ENCODE assay signal across 21 cellular contexts in genomic region chrX:125291124-125291523, GRCh38. TPM values are rescaled to one million over a fixed set of nuclear protein-coding genes. Genes with fewer than 3 reads are reported as not detected.
DNase-seq lines count a peak whose midpoint lies in the region; ATAC-seq, FAIRE-seq and TF ChIP-seq lines count a peak whose summit lies in the region.
"Had no signal": no experiment of that assay in that cellular context is flagged by ENCODE, and none has a peak within 500 bp of the region (broad histone marks: within the 10 kb centered on the region; RNA-seq: fewer than 3 reads in every experiment).

No MANE protein-coding gene starts in this region.

- TF ChIP-seq RAD21 in A549 (conservative IDR thresholded peaks at IDR 0.05 in 1 of 2, IDR thresholded peaks at IDR 0.05 in 1 of 2) = no peak

- intact Hi-C loops in PC-3 (cut with micrococcal nuclease) = loop anchor here (2.0 to 10.0 kb wide), 2 partner anchors 40 to 86 kb away; no protein-coding TSS in a partner anchor
- intact Hi-C loops in pancreas (cut with DNase I) = no loop called here

- no peaks in the 10 kb centered on the region for H3K27me3 ChIP-seq in PC-3 (ENCODE audit: low read length)
- no peaks in the 10 kb centered on the region for H3K27me3 ChIP-seq in pancreas

- no peak overlapping the region for H3K4me3 Mint-ChIP-seq in immature natural killer cell
- H3K4me3 Mint-ChIP-seq: CD14-positive monocyte; CD4-positive, alpha-beta memory T cell; HFFc6; IgD-negative memory B cell had no signal

- peaks cover 0 to under 1% (median 0%) of the 10 kb centered on the region in 3 donors for H3K27me3 Mint-ChIP-seq in immature natural killer cell (ENCODE audit: low read depth in 3 of 3)
- H3K27me3 Mint-ChIP-seq: CD4-positive, alpha-beta memory T cell; IgD-negative memory B cell had no signal

- no peak for DNase-seq in A549 (ENCODE audit: low read depth in 1 of 2, low spot score in 1 of 2)
- DNase-seq in DMS53 (lab: John Stamatoyannopoulos, UW) = peak; percentile 13
- DNase-seq in PC-3 = peak; percentile 36
- no peak for DNase-seq in pancreas
- DNase-seq in immature natural killer cell = no peak
- DNase-seq: CD4-positive, alpha-beta memory T cell; DMS153; DND-41; EL; GOT3; H7; HFFc6 had no signal

- H3K9ac ChIP-seq in PC-3 (ENCODE audit: low read length) = no peak overlapping the region
- H3K9ac ChIP-seq: BLaER1 had no signal

- peaks cover 0 to 1% (median 0%) of the 10 kb centered on the region in 6 donors for H3K9me3 Mint-ChIP-seq in immature natural killer cell
- H3K9me3 Mint-ChIP-seq: CD4-positive, alpha-beta memory T cell; HFFc6; IgD-negative memory B cell had no signal

- no peaks in the 10 kb centered on the region for H3K79me2 ChIP-seq in PC-3 (ENCODE audit: low read length)

- H3K27ac Mint-ChIP-seq in immature natural killer cell = no peak overlapping the region
- H3K27ac Mint-ChIP-seq: CD14-positive monocyte; CD4-positive, alpha-beta memory T cell; HFFc6; IgD-negative memory B cell had no signal

- POLR2A ChIA-PET in A549 (lab: Yijun Ruan, JAX) = no interaction called here
- POLR2A ChIA-PET in PC-3 (lab: Charles Lee; ENCODE audit: unreplicated experiment) = no interaction called here

- FAIRE-seq in A549 (lab: Jason Lieb, UNC) (no peak), pancreas (lab: Jason Lieb, UNC) (peak; percentile 45)
- FAIRE-seq: A204.1, GM12878, HTR-8/SVneo had no signal

- no peaks in the 10 kb centered on the region for H3K4me1 Mint-ChIP-seq in immature natural killer cell

- CTCF ChIA-PET in A549 (lab: Yijun Ruan, JAX) (no interaction called here), PC-3 (lab: Charles Lee) (no interaction called here)

- no peaks in the 10 kb centered on the region for H3K9me2 ChIP-seq in PC-3 (replicated peaks; ENCODE audit: low read length)

- H3K36me3 ChIP-seq in PC-3 (ENCODE audit: low read depth, low read length) = no peaks in the 10 kb centered on the region
- H3K36me3 ChIP-seq in pancreas = no peaks in the 10 kb centered on the region
- H3K36me3 ChIP-seq: BLaER1 had no signal

- H3F3A ChIP-seq in PC-3 (ENCODE audit: low read length, unreplicated experiment) = peaks cover 3% of the 10 kb centered on the region

- no peak for TF ChIP-seq EP300 in A549 (IDR thresholded peaks at IDR 0.05)

- no peaks in the 10 kb centered on the region for H3K36me3 Mint-ChIP-seq in immature natural killer cell
- H3K36me3 Mint-ChIP-seq: CD14-positive monocyte; CD4-positive, alpha-beta memory T cell; IgD-negative memory B cell had no signal

- H3K4me3 ChIP-seq in A549 = no peak overlapping the region
- H3K4me3 ChIP-seq in PC-3 (ENCODE audit: low read length) = no peak overlapping the region
- H3K4me3 ChIP-seq in pancreas = no peak overlapping the region
- H3K4me3 ChIP-seq: BLaER1, GM12878 had no signal

- no peak for ATAC-seq in A549
- ATAC-seq in PC-3 = no peak
- no peak for ATAC-seq in pancreas
- ATAC-seq in SK-N-SH treated with all-trans-retinoic acid at 6 μM for 48 hours = no peak
- ATAC-seq: GM12878, HCT116 had no signal

- H3K27ac ChIP-seq in A549 = no peak overlapping the region
- H3K27ac ChIP-seq in PC-3 (ENCODE audit: low read length) = peak overlapping the region; percentile 47
- no peak overlapping the region for H3K27ac ChIP-seq in pancreas
- H3K27ac ChIP-seq: BLaER1 had no signal

- BruUV-seq in PC-3 (replicated peaks; lab: Mats Ljungman, UMichigan) = no TSS peak

- TF ChIP-seq POLR2A in A549 (IDR thresholded peaks at IDR 0.05; ENCODE audit: low read length) = no peak

- H4K20me1 ChIP-seq in PC-3 (ENCODE audit: low read length) = no peaks in the 10 kb centered on the region
- H4K20me1 ChIP-seq: BLaER1 had no signal

- H3K9me3 ChIP-seq in A549 = no peaks in the 10 kb centered on the region
- H3K9me3 ChIP-seq in PC-3 (ENCODE audit: low read length) = no peaks in the 10 kb centered on the region
- H3K9me3 ChIP-seq in pancreas = no peaks in the 10 kb centered on the region
- H3K9me3 ChIP-seq: BLaER1 had no signal

- no peak for TF ChIP-seq CTCF in A549 (IDR thresholded peaks at IDR 0.05)
- TF ChIP-seq CTCF in PC-3 (conservative IDR thresholded peaks at IDR 0.05; ENCODE audit: low read depth, low read length) = no peak
- no peak for TF ChIP-seq CTCF in pancreas (IDR thresholded peaks at IDR 0.05)

- H3K4me2 ChIP-seq in A549 = 0 out of 3 replicates have a peak overlapping the region, but pooled peaks have one; percentile 17
- peak overlapping the region; percentile 47 for H3K4me2 ChIP-seq in PC-3 (ENCODE audit: low read length)
- H3K4me2 ChIP-seq: BLaER1 had no signal

- H3K4me1 ChIP-seq in A549 (peaks cover 57% of the 10 kb centered on the region), PC-3 (ENCODE audit: insufficient read depth, low read length) (peaks cover 59% of the 10 kb centered on the region), pancreas (no peaks in the 10 kb centered on the region)
- H3K4me1 ChIP-seq: BLaER1 had no signal

- no peak overlapping the region for H2AFZ ChIP-seq in PC-3 (ENCODE audit: low read length)

TF ChIP-seq in A549, 52 proteins besides CTCF, POLR2A, EP300 and RAD21:
- no peak for TF ChIP-seq ZNF302 (CRISPR knock-in tag; IDR thresholded peaks at IDR 0.05)

TF ChIP-seq in SK-N-SH treated with all-trans-retinoic acid at 6 μM for 48 hours, 23 proteins besides CTCF, POLR2A, EP300 and RAD21 (continues in another document):
- TF ChIP-seq TCF4 (CRISPR knock-in tag; IDR thresholded peaks at IDR 0.05; ENCODE audit: borderline replicate concordance) (no peak), BACH2 (CRISPR knock-in tag; IDR thresholded peaks at IDR 0.05; ENCODE audit: borderline replicate concordance) (no peak), ZC3H10 (CRISPR knock-in tag; IDR thresholded peaks at IDR 0.05) (no peak), CREB5 (CRISPR knock-in tag; IDR thresholded peaks at IDR 0.05; ENCODE audit: low read depth) (no peak), CSDC2 (CRISPR knock-in tag; IDR thresholded peaks at IDR 0.05) (no peak), ESRRG (CRISPR knock-in tag; IDR thresholded peaks at IDR 0.05) (no peak), ZNF70 (CRISPR knock-in tag; IDR thresholded peaks at IDR 0.05) (no peak), TSHZ2 (CRISPR knock-in tag; IDR thresholded peaks at IDR 0.05) (no peak), GLIS3 (CRISPR knock-in tag; IDR thresholded peaks at IDR 0.05) (no peak), SNAI2 (CRISPR knock-in tag; IDR thresholded peaks at IDR 0.05) (no peak), CSRNP3 (CRISPR knock-in tag; IDR thresholded peaks at IDR 0.05) (no peak), RARB (CRISPR knock-in tag; IDR thresholded peaks at IDR 0.05) (no peak), ARNTL (CRISPR knock-in tag; IDR thresholded peaks at IDR 0.05; ENCODE audit: borderline replicate concordance, low read depth) (no peak), OSR1 (CRISPR knock-in tag; IDR thresholded peaks at IDR 0.05) (no peak)

RNA-seq across cellular contexts. Expression of gene TEX13C, which starts 28.5 kb away (rescaled TPM):
- polyA plus RNA-seq in A549 (2011; rRNA removed) = 0.03 TPM in 1 of 2 replicates, not detected in the other
- polyA plus RNA-seq in A549 (2012; cell fraction: cytosol; rRNA removed) = 0.01 and 0.03 TPM in 2 replicates
- polyA plus RNA-seq in A549 (2012; cell fraction: nucleus; rRNA removed) = not detected in 2 replicates
- not detected in 3 replicates for polyA plus RNA-seq in A549 (2017; fragmentation: RNase III; extraction: RNeasy Plus Mini Kit Qiagen cat#74134 plus additional on column Dnase treatment)
- 0.04 TPM in 1 of 2 replicates, not detected in the other for polyA minus RNA-seq in A549 (2011; rRNA and poly(A)+ RNA removed)
- not detected in 2 replicates for total RNA-seq in PC-3 (2014; rRNA removed)
- total RNA-seq in pancreas = not detected
- polyA plus RNA-seq in pancreas = not detected
- polyA plus RNA-seq in immature natural killer cell = not detected
- total RNA-seq: CD4-positive, alpha-beta memory T cell; GM12878; HFFc6 had no signal
- polyA plus RNA-seq: AG04450; CD14-positive monocyte; CD4-positive, alpha-beta memory T cell; GM12878; IgD-negative memory B cell had no signal

Comparison
In these comparisons a context has a peak if more than half of its experiments do, and no peak if none do; other contexts are left out.
1. DNase-seq: peak in DMS53 (single experiment) and PC-3 (single experiment); none in A549 (0 of 2), pancreas (0 of 6) and immature natural killer cell (0 of 3).